1 cellular context compared by ENCODE assay signal in the genomic region with DNA sequence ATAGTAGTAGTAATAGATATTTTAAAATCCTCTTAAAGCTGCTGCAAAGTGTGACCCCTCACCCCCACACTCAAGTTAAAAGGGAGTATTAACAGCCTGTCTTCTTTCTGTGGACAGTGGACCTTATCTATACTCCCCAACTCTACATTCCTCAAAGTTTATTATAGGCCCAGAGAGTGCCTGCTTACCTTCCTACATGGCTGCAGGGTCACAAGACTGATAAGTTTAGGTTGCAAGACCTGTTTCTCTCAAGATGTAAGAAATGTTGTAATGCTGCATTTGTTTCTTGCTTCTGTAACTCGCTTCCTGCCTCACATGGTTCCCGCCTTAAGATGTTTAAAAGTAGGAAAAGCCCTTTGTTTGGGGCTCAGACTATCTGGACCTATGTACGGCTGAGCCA.
TF ChIP-seq lines count a peak whose summit lies in the region.

No MANE protein-coding gene starts in this region.

TF ChIP-seq in H1, 55 proteins besides CTCF, POLR2A, EP300 and RAD21 (continued from another document):
- no peak for TF ChIP-seq SUZ12 (IDR thresholded peaks at IDR 0.05; ENCODE audit: low read length)
- no peak for TF ChIP-seq EZH2 (IDR thresholded peaks at IDR 0.05; ENCODE audit: low read depth, low read length, severe bottlenecking)
- no peak for TF ChIP-seq EGR1 (IDR thresholded peaks at IDR 0.05; ENCODE audit: borderline replicate concordance, low read depth, low read length)
- no peak for TF ChIP-seq SP4 (IDR thresholded peaks at IDR 0.05; ENCODE audit: low read length)
- TF ChIP-seq ZNF274 (IDR thresholded peaks at IDR 0.05; ENCODE audit: borderline replicate concordance, extremely low read depth, low read length), result no peak
- TF ChIP-seq FOSL1 (IDR thresholded peaks at IDR 0.05; ENCODE audit: insufficient read depth, low read depth, low read length), result no peak
- TF ChIP-seq GTF2F1 (IDR thresholded peaks at IDR 0.05; ENCODE audit: borderline replicate concordance, low read depth, low read length), result no peak
